17 cellular contexts compared by ENCODE assay signal in the genomic region with DNA sequence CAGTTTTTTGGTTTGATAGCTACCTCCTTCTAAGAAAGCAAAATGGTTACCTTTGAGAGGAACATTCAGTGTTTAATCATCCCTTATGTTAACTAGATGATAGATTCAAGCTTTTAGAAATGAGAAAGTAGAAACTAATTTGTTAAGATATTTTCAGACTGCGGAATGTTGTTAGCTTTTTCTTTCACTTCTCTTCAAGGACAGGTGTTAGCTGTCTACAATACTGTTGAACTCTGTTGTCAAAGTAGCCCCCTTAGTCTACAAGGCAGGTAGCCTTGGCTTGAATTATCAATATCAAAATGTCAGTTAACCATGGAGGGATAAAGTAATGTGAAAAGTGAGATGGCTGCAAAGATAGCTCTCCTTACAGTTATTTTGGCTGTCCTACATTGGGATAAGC. TPM values are rescaled to one million over a fixed set of nuclear protein-coding genes. Genes with fewer than 3 reads are reported as not detected.
DNase-seq lines count a peak whose midpoint lies in the region; ATAC-seq, FAIRE-seq and TF ChIP-seq lines count a peak whose summit lies in the region.
"Had no signal": no experiment of that assay in that cellular context is flagged by ENCODE, and none has a peak within 500 bp of the region (broad histone marks: within the 10 kb centered on the region; RNA-seq: fewer than 3 reads in every experiment).

No MANE protein-coding gene starts in this region.

- no peaks in the 10 kb centered on the region for H3K27me3 Mint-ChIP-seq in activated naive CD4-positive, alpha-beta T cell treated with anti-CD3 and anti-CD28 coated beads for 36 hours (ENCODE audit: low read depth)
- H3K27me3 Mint-ChIP-seq in naive B cell = no peaks in the 10 kb centered on the region

- no peaks in the 10 kb centered on the region for H3K9me3 Mint-ChIP-seq in activated naive CD4-positive, alpha-beta T cell treated with anti-CD3 and anti-CD28 coated beads for 36 hours
- H3K9me3 Mint-ChIP-seq in naive B cell = no peaks in the 10 kb centered on the region

- H3K4me2 ChIP-seq in OCI-LY3 (ENCODE audit: low read length) = no peak overlapping the region

- peak overlapping the region; percentile 18; the same call in 1 of the 2 replicates for H3K27ac ChIP-seq in OCI-LY3 (ENCODE audit: low read length)
- H3K27ac ChIP-seq in gastrocnemius medialis = no peak overlapping the region
- H3K27ac ChIP-seq: C4-2B had no signal

- peaks cover 30% of the 10 kb centered on the region for H3K4me1 ChIP-seq in OCI-LY3 (ENCODE audit: low read length)
- peaks cover 7 to 16% of the 10 kb centered on the region in 2 donors for H3K4me1 ChIP-seq in gastrocnemius medialis

- peak in 1 of 2 donors; percentile 40 for ATAC-seq in naive B cell (ENCODE audit: low read depth in 2 of 2)
- ATAC-seq in gastrocnemius medialis = no peak

- peak overlapping the region; percentile 6 for H3K27ac Mint-ChIP-seq in activated naive CD4-positive, alpha-beta T cell treated with anti-CD3 and anti-CD28 coated beads for 36 hours
- peak overlapping the region; percentile 39 to 92 (median 56) for H3K27ac Mint-ChIP-seq in naive B cell

- H2AFZ ChIP-seq in OCI-LY3 (ENCODE audit: low read depth, low read length) = no peak overlapping the region

- TF ChIP-seq CTCF in OCI-LY3 (IDR thresholded peaks at IDR 0.05; ENCODE audit: low read depth, low read length) (no peak), gastrocnemius medialis (IDR thresholded peaks at IDR 0.05 in 4 of 5, conservative IDR thresholded peaks at IDR 0.05 in 1 of 5) (no peak)

- H3K4me3 ChIP-seq in OCI-LY3 (ENCODE audit: low read length) (no peak overlapping the region), gastrocnemius medialis (no peak overlapping the region)

- CTCF ChIA-PET in activated naive CD4-positive, alpha-beta T cell treated with anti-CD3 and anti-CD28 coated beads for 36 hours (lab: Charles Lee) = interaction anchor here (1.9 kb wide), 1 partner anchor 15 kb away, joined by 9 read pairs; a partner anchor contains a TSS

- intact Hi-C loops in activated naive CD4-positive, alpha-beta T cell treated with anti-CD3 and anti-CD28 coated beads for 36 hours (cut with micrococcal nuclease) = no loop called here
- intact Hi-C loops in gastrocnemius medialis (cut with DNase I; ENCODE audit: low total_unique reads) = no loop called here

- in situ Hi-C loops in gastrocnemius medialis (cut with MboI; ENCODE audit: low sequenced_read_pairs in 4 of 4) = no loop called here

- no peak overlapping the region for H3K4me3 Mint-ChIP-seq in activated naive CD4-positive, alpha-beta T cell treated with anti-CD3 and anti-CD28 coated beads for 36 hours
- peak overlapping the region in 2 of 8 donors; percentile 15 to 25 for H3K4me3 Mint-ChIP-seq in naive B cell

- H4K20me1 ChIP-seq in OCI-LY3 (ENCODE audit: insufficient read depth, low read length) = peaks cover 24% of the 10 kb centered on the region

- H3K36me3 Mint-ChIP-seq in activated naive CD4-positive, alpha-beta T cell treated with anti-CD3 and anti-CD28 coated beads for 36 hours (ENCODE audit: low read depth) = peaks cover 44% of the 10 kb centered on the region
- peaks cover 14 to 19% of the 10 kb centered on the region in 2 donors for H3K36me3 Mint-ChIP-seq in naive B cell

- H3K4me1 Mint-ChIP-seq in activated naive CD4-positive, alpha-beta T cell treated with anti-CD3 and anti-CD28 coated beads for 36 hours (ENCODE audit: low read depth) = peaks cover 18% of the 10 kb centered on the region
- peaks cover 20 to 49% (median 24%) of the 10 kb centered on the region in 3 donors for H3K4me1 Mint-ChIP-seq in naive B cell

- no peaks in the 10 kb centered on the region for H3K27me3 ChIP-seq in OCI-LY3 (ENCODE audit: low read depth, low read length)
- H3K27me3 ChIP-seq in gastrocnemius medialis = no peaks in the 10 kb centered on the region

- H3K36me3 ChIP-seq in OCI-LY3 (replicated peaks; ENCODE audit: low read depth, low read length) (peaks cover 45% of the 10 kb centered on the region), gastrocnemius medialis (peaks cover 0 to 39% of the 10 kb centered on the region in 2 donors)

- peaks cover 18% of the 10 kb centered on the region for H3K79me2 ChIP-seq in OCI-LY3 (ENCODE audit: low read length)

- FAIRE-seq in GM12892 (lab: Jason Lieb, UNC) (peak; percentile 65), H54 (lab: Jason Lieb, UNC) (no peak)
- FAIRE-seq: RCC 7860 had no signal

- TF ChIP-seq POLR2A in GM12892 (IDR thresholded peaks at IDR 0.05; ENCODE audit: low read depth, low read length) (no peak), gastrocnemius medialis (IDR thresholded peaks at IDR 0.05) (no peak), H54 (IDR thresholded peaks at IDR 0.05; ENCODE audit: low read depth, low read length) (no peak)

- H3K9ac ChIP-seq in OCI-LY3 (ENCODE audit: low read length) = no peak overlapping the region

- DNase-seq in activated naive CD4-positive, alpha-beta T cell treated with anti-CD3 and anti-CD28 coated beads for 36 hours = no peak
- no peak for DNase-seq in activated naive CD4-positive, alpha-beta T cell (lab: John Stamatoyannopoulos, UW)
- DNase-seq in GM12892 (ENCODE audit: insufficient read length) (no peak), naive B cell (no peak), gastrocnemius medialis (no peak), NCI-H510A (lab: John Stamatoyannopoulos, UW) (no peak), H54 (ENCODE audit: insufficient read length, low spot score) (no peak)
- DNase-seq: DMS53, H7, MV-4-11, NCI-H1436, NCI-H2029 treated with DMSO at 0.1 percent for 48 hours, NCI-H510A treated with DMSO at 0.1 percent for 48 hours, SHP77 had no signal

- H3K9me3 ChIP-seq in OCI-LY3 (ENCODE audit: insufficient read depth, low read length) (no peaks in the 10 kb centered on the region), gastrocnemius medialis (no peaks in the 10 kb centered on the region)

RNA-seq across cellular contexts. Expression of a gene that starts 14.8 kb away (rescaled TPM):
- 10 to 100 TPM; 78.2 to 83.4 TPM for total RNA-seq in activated naive CD4-positive, alpha-beta T cell treated with anti-CD3 and anti-CD28 coated beads for 36 hours
- polyA plus RNA-seq in GM12892 (2012; ENCODE audit: missing spikeins) = 54.4 TPM
- 100 to 1,000 TPM; 104 to 140 (median 117) TPM for polyA plus RNA-seq in naive B cell (ENCODE audit: low read depth in 6 of 6)
- total RNA-seq in gastrocnemius medialis = 10 to 100 TPM; 49.9 to 91.4 (median 68.0) TPM

RNA-seq across cellular contexts. Expression of a gene that starts 39.2 kb away (rescaled TPM):
- 10 to 100 TPM; 17.7 to 17.9 TPM for total RNA-seq in activated naive CD4-positive, alpha-beta T cell treated with anti-CD3 and anti-CD28 coated beads for 36 hours
- polyA plus RNA-seq in GM12892 (2012; ENCODE audit: missing spikeins) = 12.3 TPM
- 1 to 10 TPM; 1.1 to 7.0 (median 2.4) TPM for polyA plus RNA-seq in naive B cell (ENCODE audit: low read depth in 6 of 6)
- 10 to 100 TPM in 3 of 4 donors, 1 to 10 TPM in 1; 9.7 to 19.3 (median 14.3) TPM for total RNA-seq in gastrocnemius medialis

RNA-seq across cellular contexts. Expression of a gene that starts 39.3 kb away (rescaled TPM):
- total RNA-seq in activated naive CD4-positive, alpha-beta T cell treated with anti-CD3 and anti-CD28 coated beads for 36 hours = 10 to 100 TPM; 61.1 to 62.9 TPM
- 21.5 TPM for polyA plus RNA-seq in GM12892 (2012; ENCODE audit: missing spikeins)
- 1 to 10 TPM in 5 of 6 donors, not detected in 1; 2.5 to 5.4 (median 3.1) TPM for polyA plus RNA-seq in naive B cell (ENCODE audit: low read depth in 6 of 6)
- 1 to 10 TPM in 2 of 4 donors, under 1 TPM in 2; 0.72 to 1.2 (median 1.0) TPM for total RNA-seq in gastrocnemius medialis

Comparison
In these comparisons a context has a peak if more than half of its experiments do, and no peak if none do; other contexts are left out.
1. RNA of a gene that starts 39.3 kb away (total RNA-seq): 61.1 to 62.9 TPM in activated naive CD4-positive, alpha-beta T cell treated with anti-CD3 and anti-CD28 coated beads for 36 hours; 0.72 to 1.2 TPM in gastrocnemius medialis; every median in the first group is over 10 times any median in the second.